ENCODE assay signal across 2 cellular contexts in genomic region chr3:49295489-49296058, GRCh38.
TF ChIP-seq lines count a peak whose summit lies in the region.

No MANE protein-coding gene starts in this region.

TF ChIP-seq in HEK293, 187 proteins besides CTCF, POLR2A, EP300 and RAD21 (continued from another document):
- TF ChIP-seq, protein P1, sequence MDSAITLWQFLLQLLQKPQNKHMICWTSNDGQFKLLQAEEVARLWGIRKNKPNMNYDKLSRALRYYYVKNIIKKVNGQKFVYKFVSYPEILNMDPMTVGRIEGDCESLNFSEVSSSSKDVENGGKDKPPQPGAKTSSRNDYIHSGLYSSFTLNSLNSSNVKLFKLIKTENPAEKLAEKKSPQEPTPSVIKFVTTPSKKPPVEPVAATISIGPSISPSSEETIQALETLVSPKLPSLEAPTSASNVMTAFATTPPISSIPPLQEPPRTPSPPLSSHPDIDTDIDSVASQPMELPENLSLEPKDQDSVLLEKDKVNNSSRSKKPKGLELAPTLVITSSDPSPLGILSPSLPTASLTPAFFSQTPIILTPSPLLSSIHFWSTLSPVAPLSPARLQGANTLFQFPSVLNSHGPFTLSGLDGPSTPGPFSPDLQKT (IDR thresholded peaks at IDR 0.05; ENCODE audit: borderline replicate concordance, low read depth, low read length): no peak
- no peak for TF ChIP-seq ZSCAN23 (tag by site-specific recombination; IDR thresholded peaks at IDR 0.05)
- no peak for TF ChIP-seq MEIS1 (CRISPR knock-in tag; IDR thresholded peaks at IDR 0.05; ENCODE audit: borderline replicate concordance)
- 0 out of 2 replicates have a peak, but pooled peaks have one; percentile 66 for TF ChIP-seq ZNF2 (tag by site-specific recombination; IDR thresholded peaks at IDR 0.05)
- no peak for TF ChIP-seq SP3 (tag by site-specific recombination; IDR thresholded peaks at IDR 0.05)
- no peak for TF ChIP-seq TRIM28 (IDR thresholded peaks at IDR 0.05; ENCODE audit: borderline replicate concordance, low read length)
- no peak for TF ChIP-seq ZXDB (tag by site-specific recombination; IDR thresholded peaks at IDR 0.05)
- TF ChIP-seq ZNF24 (tag by site-specific recombination; IDR thresholded peaks at IDR 0.05): no peak
- TF ChIP-seq ZNF114 (tag by site-specific recombination; IDR thresholded peaks at IDR 0.05): no peak

TF ChIP-seq in WTC11, 78 proteins besides CTCF, POLR2A, EP300 and RAD21 (continued from another document):
- TF ChIP-seq FOXP4 (CRISPR knock-in tag; IDR thresholded peaks at IDR 0.05): no peak
- no peak for TF ChIP-seq AFF4 (CRISPR knock-in tag; IDR thresholded peaks at IDR 0.05; ENCODE audit: borderline replicate concordance)
